Comparison of ENCODE assay signal across 8 cellular contexts in genomic region chr7:72925546-72926120, GRCh38. TPM values are rescaled to one million over a fixed set of nuclear protein-coding genes. Genes with fewer than 3 reads are reported as not detected.
DNase-seq lines count a peak whose midpoint lies in the region; ATAC-seq, FAIRE-seq and TF ChIP-seq lines count a peak whose summit lies in the region.

No MANE protein-coding gene starts in this region.

- H3K79me2 ChIP-seq in GM23338 (replicated peaks; ENCODE audit: insufficient read depth), result peaks cover 42% of the 10 kb centered on the region

- peaks cover 36% of the 10 kb centered on the region for H3K36me3 ChIP-seq in GM23338 (ENCODE audit: insufficient read depth)
- H3K36me3 ChIP-seq in small intestine (ENCODE audit: control insufficient read depth in 2 of 2, insufficient read depth in 2 of 2, low read length in 2 of 2), result peaks cover 6 to 16% of the 10 kb centered on the region in 2 donors

- CTCF ChIA-PET in AG04449 (lab: Yijun Ruan, JAX), result interaction anchor here (1.2 kb wide), 1 partner anchor 10 kb away, joined by 4 read pairs; no protein-coding TSS in a partner anchor
- CTCF ChIA-PET in activated CD4-positive, alpha-beta memory T cell treated with anti-CD3 and anti-CD28 coated beads for 36 hours (lab: Charles Lee), result no interaction called here

- no peaks in the 10 kb centered on the region; the same call in 2 of the 3 replicates for H3K9me3 Mint-ChIP-seq in GM23338
- H3K9me3 Mint-ChIP-seq in activated CD4-positive, alpha-beta memory T cell treated with anti-CD3 and anti-CD28 coated beads for 36 hours, result no peaks in the 10 kb centered on the region

- H3K4me1 ChIP-seq in GM23338 (ENCODE audit: insufficient read depth), result no peaks in the 10 kb centered on the region; the same call in none of the 2 replicates
- no peaks in the 10 kb centered on the region for H3K4me1 ChIP-seq in right cardiac atrium (ENCODE audit: control insufficient read depth, insufficient read depth, low read length)
- no peaks in the 10 kb centered on the region for H3K4me1 ChIP-seq in small intestine (ENCODE audit: control insufficient read depth in 2 of 2, insufficient read depth in 1 of 2, low read depth in 1 of 2, low read length in 1 of 2)

- peak; percentile 53; the same call in 2 of the 3 replicates for ATAC-seq in GM23338
- ATAC-seq in right cardiac atrium, result no peak
- ATAC-seq in GM21381 (IDR thresholded peaks at IDR 0.05; ENCODE audit: unreplicated experiment), result no peak
- ATAC-seq in GM19395 (IDR thresholded peaks at IDR 0.05; ENCODE audit: unreplicated experiment), result no peak

- peak overlapping the region; percentile 90 for H3K4me2 ChIP-seq in GM23338

- WGBS in right cardiac atrium, result under 1% methylated on average over 35 of the region's 35 CpGs
- WGBS in small intestine, 3 donors, result 0 to 1% (median 1%) methylated on average over 12 to 35 of the region's 35 CpGs

- peaks cover 6% of the 10 kb centered on the region for H3K4me1 Mint-ChIP-seq in GM23338
- peaks cover 23% of the 10 kb centered on the region for H3K4me1 Mint-ChIP-seq in activated CD4-positive, alpha-beta memory T cell treated with anti-CD3 and anti-CD28 coated beads for 36 hours (ENCODE audit: low read depth)

- H3K27me3 Mint-ChIP-seq in GM23338 (ENCODE audit: insufficient read depth, low read depth, poor library complexity), result peaks cover 8% of the 10 kb centered on the region
- no peaks in the 10 kb centered on the region for H3K27me3 Mint-ChIP-seq in activated CD4-positive, alpha-beta memory T cell treated with anti-CD3 and anti-CD28 coated beads for 36 hours

- H3K4me3 ChIP-seq in AG04449 (ENCODE audit: low read depth, low read length), result peak overlapping the region; percentile 79
- H3K4me3 ChIP-seq in GM23338, result peak overlapping the region; percentile 92
- peak overlapping the region; percentile 83 for H3K4me3 ChIP-seq in right cardiac atrium (ENCODE audit: low read length)
- H3K4me3 ChIP-seq in small intestine (ENCODE audit: low read depth in 1 of 2, low read length in 2 of 2), result peak overlapping the region; percentile 66 to 73

- intact Hi-C loops in activated CD4-positive, alpha-beta memory T cell treated with anti-CD3 and anti-CD28 coated beads for 36 hours (cut with micrococcal nuclease), result no loop called here
- intact Hi-C loops in right cardiac atrium (cut with DNase I), result no loop called here

- DNase-seq in AG04449 (ENCODE audit: low read depth, low spot score) (no peak), GM23338 (ENCODE audit: low spot score) (no peak), right cardiac atrium (no peak), small intestine (no peak)
- DNase-seq in activated CD4-positive, alpha-beta memory T cell treated with anti-CD3 and anti-CD28 coated beads for 36 hours, result no peak
- no peak for DNase-seq in stimulated activated CD4-positive, alpha-beta T cell treated with anti-CD3 and anti-CD28 coated beads, Interleukin-2, amount 100 ng/mL, for 24 hours

- H3K36me3 Mint-ChIP-seq in GM23338 (ENCODE audit: low read depth), result peaks cover 51% of the 10 kb centered on the region
- H3K36me3 Mint-ChIP-seq in activated CD4-positive, alpha-beta memory T cell treated with anti-CD3 and anti-CD28 coated beads for 36 hours, result peaks cover 47% of the 10 kb centered on the region

- H3K9me2 ChIP-seq in GM23338 (ENCODE audit: insufficient read depth), result no peaks in the 10 kb centered on the region

- 0 out of 2 replicates have a peak overlapping the region, but pooled peaks have one; percentile 39 for H3K27ac ChIP-seq in GM23338 (ENCODE audit: low read depth)
- H3K27ac ChIP-seq in right cardiac atrium (ENCODE audit: low read length), result peak overlapping the region; percentile 22
- H3K27ac ChIP-seq in small intestine (ENCODE audit: low read depth in 1 of 2, low read length in 1 of 2), result peak overlapping the region; percentile 95 to 98

- peak overlapping the region; percentile 88 for H3K27ac Mint-ChIP-seq in GM23338
- peak overlapping the region; percentile 84 for H3K27ac Mint-ChIP-seq in activated CD4-positive, alpha-beta memory T cell treated with anti-CD3 and anti-CD28 coated beads for 36 hours

- no peak for FAIRE-seq in small intestine (lab: Jason Lieb, UNC)

- no peaks in the 10 kb centered on the region for H3K9me3 ChIP-seq in right cardiac atrium (ENCODE audit: control insufficient read depth, low read length)
- H3K9me3 ChIP-seq in small intestine (ENCODE audit: control insufficient read depth, low read depth), result no peaks in the 10 kb centered on the region

- H3F3A ChIP-seq in GM23338 (replicated peaks; ENCODE audit: low read depth), result peaks cover 16% of the 10 kb centered on the region; the same call in 1 of the 2 replicates

- peaks cover 9% of the 10 kb centered on the region; the same call in 1 of the 2 replicates for H4K20me1 ChIP-seq in GM23338 (replicated peaks; ENCODE audit: insufficient read depth)

- TF ChIP-seq CTCF in AG04449 (IDR thresholded peaks at IDR 0.05; ENCODE audit: insufficient read depth, low read length, missing control alignments) (no peak), GM23338 (conservative IDR thresholded peaks at IDR 0.05; ENCODE audit: low read depth in 2 of 2) (no peak)

- H3K4me3 Mint-ChIP-seq in GM23338, result peak overlapping the region; percentile 99
- H3K4me3 Mint-ChIP-seq in activated CD4-positive, alpha-beta memory T cell treated with anti-CD3 and anti-CD28 coated beads for 36 hours, result peak overlapping the region; percentile 94

- POLR2A ChIA-PET in AG04449 (lab: Yijun Ruan, JAX), result no interaction called here
- POLR2A ChIA-PET in activated CD4-positive, alpha-beta memory T cell treated with anti-CD3 and anti-CD28 coated beads for 36 hours (lab: Charles Lee), result no interaction called here

- no peaks in the 10 kb centered on the region for H3K27me3 ChIP-seq in GM23338 (ENCODE audit: insufficient read depth)
- no peaks in the 10 kb centered on the region for H3K27me3 ChIP-seq in right cardiac atrium (ENCODE audit: control insufficient read depth, insufficient read depth)
- no peaks in the 10 kb centered on the region for H3K27me3 ChIP-seq in small intestine (ENCODE audit: control insufficient read depth in 2 of 2, insufficient read depth in 2 of 2, low read length in 2 of 2)

- no peak overlapping the region for H2AFZ ChIP-seq in GM23338

TF ChIP-seq in GM23338, 12 proteins besides CTCF, POLR2A, EP300 and RAD21 (continues in another document):
- TF ChIP-seq POLR2AphosphoS5 (IDR thresholded peaks at IDR 0.05; ENCODE audit: low read depth) (no peak), ETS1 (IDR thresholded peaks at IDR 0.05) (no peak), REST (IDR thresholded peaks at IDR 0.05; ENCODE audit: unreplicated experiment) (no peak), STAT1 (IDR thresholded peaks at IDR 0.05; ENCODE audit: unreplicated experiment) (no peak)

RNA-seq across cellular contexts. Expression of gene POM121, which starts 0.7 kb away (rescaled TPM):
- total RNA-seq in GM23338 (2014; rRNA removed; shearing (Covaris generic)), result 37.1 and 39.8 TPM in 2 replicates
- polyA plus RNA-seq in GM23338 (2016; fragmentation: Nextera tagmentation; extraction: Ambion mirVana) (24.1 and 24.5 TPM in 2 replicates), right cardiac atrium (13.1 TPM), small intestine (10 to 100 TPM; 13.5 to 21.6 (median 16.3) TPM)
- total RNA-seq in activated CD4-positive, alpha-beta memory T cell treated with anti-CD3 and anti-CD28 coated beads for 36 hours, result 10 to 100 TPM; 46.4 to 49.5 TPM
- 10 to 100 TPM; 19.0 to 29.5 (median 25.4) TPM for total RNA-seq in right cardiac atrium

RNA-seq across cellular contexts. Expression of gene TRIM74, which starts 43.6 kb away (rescaled TPM):
- total RNA-seq in GM23338 (2014; rRNA removed; shearing (Covaris generic)), result not detected in 2 replicates
- polyA plus RNA-seq in GM23338 (2016; fragmentation: Nextera tagmentation; extraction: Ambion mirVana) (not detected in 2 replicates), right cardiac atrium (0.27 TPM), small intestine (1 to 10 TPM in 2 of 3 donors, under 1 TPM in 1; 0.46 to 1.4 (median 1.3) TPM)
- 1 to 10 TPM in 1 of 2 experiments, under 1 TPM in 1; 0.63 to 1.1 TPM for total RNA-seq in activated CD4-positive, alpha-beta memory T cell treated with anti-CD3 and anti-CD28 coated beads for 36 hours
- under 1 TPM in 1 of 4 donors, not detected in 3; 0.53 TPM for total RNA-seq in right cardiac atrium

Comparison
In these comparisons a context has a peak if more than half of its experiments do, and no peak if none do; other contexts are left out.
1. H3K27ac ChIP-seq: peak in every context shown above with its lines; median percentile 96 in small intestine; 39 in GM23338; 22 in right cardiac atrium.